10 cellular contexts compared by ENCODE assay signal in genomic region chr10:7480742-7481381, GRCh38.
DNase-seq lines count a peak whose midpoint lies in the region; ATAC-seq and TF ChIP-seq lines count a peak whose summit lies in the region.
"Had no signal": no experiment of that assay in that cellular context is flagged by ENCODE, and none has a peak within 500 bp of the region (broad histone marks: within the 10 kb centered on the region; RNA-seq: fewer than 3 reads in every experiment).

No MANE protein-coding gene starts in this region.

- H3K9me3 Mint-ChIP-seq in nephron progenitor cell (peaks cover 4% of the 10 kb centered on the region), HFFc6 (peaks cover 52% of the 10 kb centered on the region)

- peak overlapping the region; percentile 9 for H3K4me3 Mint-ChIP-seq in nephron progenitor cell
- H3K4me3 Mint-ChIP-seq in HFFc6 = no peak overlapping the region
- H3K4me3 Mint-ChIP-seq: dendritic cell treated with granulocyte-macrophage colony-stimulating factor and Interleukin-4, amounts not matched to agents 40 ng/mL and 50 ng/mL, for 4 days had no signal

- peaks cover 67% of the 10 kb centered on the region for H3K4me1 Mint-ChIP-seq in nephron progenitor cell
- no peaks in the 10 kb centered on the region for H3K4me1 Mint-ChIP-seq in HFFc6 (ENCODE audit: low read depth)

- DNase-seq in NOMO-1 treated with dmso at 0.1 percent for 144 hours (lab: John Stamatoyannopoulos, UW; ENCODE audit: unreplicated experiment) = peak; percentile 70
- DNase-seq in nephron progenitor cell = no peak
- no peak for DNase-seq in left colon
- no peak for DNase-seq in NCI-H526 treated with DMSO at 0.1 percent for 48 hours (lab: John Stamatoyannopoulos, UW)
- no peak for DNase-seq in HFFc6
- DNase-seq: stimulated activated CD4-positive, alpha-beta T cell treated with anti-CD3 and anti-CD28 coated beads, Interleukin-15, amount 100 ng/mL, for 24 hours had no signal

- peaks cover 4% of the 10 kb centered on the region for H3K36me3 Mint-ChIP-seq in nephron progenitor cell (ENCODE audit: low read depth)
- no peaks in the 10 kb centered on the region for H3K36me3 Mint-ChIP-seq in HFFc6 (ENCODE audit: low read depth)

- H3K27ac Mint-ChIP-seq in nephron progenitor cell (no peak overlapping the region), HFFc6 (no peak overlapping the region)

- no peak for TF ChIP-seq CTCF in nephron progenitor cell (IDR thresholded peaks at IDR 0.05)
- TF ChIP-seq CTCF in HFFc6 (IDR thresholded peaks at IDR 0.05) = no peak

- H3K27me3 Mint-ChIP-seq in nephron progenitor cell (ENCODE audit: low read depth, poor library complexity) (peaks cover 7% of the 10 kb centered on the region), HFFc6 (ENCODE audit: insufficient read depth) (no peaks in the 10 kb centered on the region; the same call in 1 of the 2 replicates)

- intact Hi-C loops in left colon (cut with DNase I, micrococcal nuclease) = no loop called here

- ATAC-seq in GM18520 (IDR thresholded peaks at IDR 0.05; ENCODE audit: unreplicated experiment) = peak; percentile 29
- peak; percentile 45 for ATAC-seq in GM21723 (IDR thresholded peaks at IDR 0.05; ENCODE audit: unreplicated experiment)
- ATAC-seq in HG02884 (IDR thresholded peaks at IDR 0.05; ENCODE audit: unreplicated experiment) = no peak
- ATAC-seq in left colon = no peak

Comparison
In these comparisons a context has a peak if more than half of its experiments do, and no peak if none do; other contexts are left out.
1. ATAC-seq: peak in GM18520 (single experiment) and GM21723 (single experiment); none in HG02884 (single experiment) and left colon (single experiment).